Comparison of ENCODE assay signal across 8 cellular contexts in genomic region chrX:16882188-16882587, GRCh38.
DNase-seq lines count a peak whose midpoint lies in the region; ATAC-seq and TF ChIP-seq lines count a peak whose summit lies in the region.

No MANE protein-coding gene starts in this region.

- H3K27ac ChIP-seq in HEK293 (ENCODE audit: extremely low read depth, low read depth, low read length) (no peak overlapping the region), duodenal mucosa (ENCODE audit: low read depth, low read length) (no peak overlapping the region)

- H3K27me3 Mint-ChIP-seq in nephron (ENCODE audit: low read depth), result no peaks in the 10 kb centered on the region

- H3K9me3 ChIP-seq in HEK293 (ENCODE audit: control insufficient read depth, insufficient read depth, low read depth, low read length) (no peaks in the 10 kb centered on the region), duodenal mucosa (ENCODE audit: control insufficient read depth in 1 of 2, low read length in 2 of 2) (no peaks in the 10 kb centered on the region)

- TF ChIP-seq CTCF in HEK293 (tag by site-specific recombination; IDR thresholded peaks at IDR 0.05) (no peak), nephron (IDR thresholded peaks at IDR 0.05; ENCODE audit: unreplicated experiment in 3 of 3) (no peak)

- H3K9me3 Mint-ChIP-seq in nephron, result no peaks in the 10 kb centered on the region

- peak overlapping the region; percentile 87 to 91 (median 89) for H3K4me3 Mint-ChIP-seq in nephron

- no peaks in the 10 kb centered on the region for H3K27me3 ChIP-seq in duodenal mucosa (ENCODE audit: control insufficient read depth in 1 of 2, insufficient read depth in 2 of 2, low read length in 2 of 2)

- no peaks in the 10 kb centered on the region for H3K36me3 Mint-ChIP-seq in nephron (ENCODE audit: low read depth)

- H3K27ac Mint-ChIP-seq in nephron, result peak overlapping the region; percentile 89 to 99 (median 91)

- H3K4me3 ChIP-seq in HEK293 (ENCODE audit: low read depth, low read length) (no peak overlapping the region; the same call in 1 of the 2 replicates), duodenal mucosa (ENCODE audit: low read depth in 1 of 2, low read length in 2 of 2) (peak overlapping the region; percentile 43 to 50)

- peak; percentile 34 for DNase-seq in DMS53 treated with DMSO at 0.1 percent for 48 hours (lab: John Stamatoyannopoulos, UW; ENCODE audit: unreplicated experiment)
- DNase-seq in OCI-M1 (lab: John Stamatoyannopoulos, UW), result peak; percentile 16
- no peak for DNase-seq in iPS-NIHi7 (ENCODE audit: extremely low spot score)
- no peak for DNase-seq in SKM-1 (lab: John Stamatoyannopoulos, UW; ENCODE audit: unreplicated experiment)

- no peaks in the 10 kb centered on the region for H3K4me1 ChIP-seq in HEK293 (ENCODE audit: control insufficient read depth, insufficient read depth, low read length)
- no peaks in the 10 kb centered on the region for H3K4me1 ChIP-seq in duodenal mucosa (ENCODE audit: control insufficient read depth in 1 of 2, insufficient read depth in 2 of 2, low read length in 2 of 2)

- CTCF ChIA-PET in HEK293 (lab: Yijun Ruan, JAX), result interaction anchor here (0.6 to 9.6 kb wide), 29 partner anchors 8 to 1195 kb away, joined by 3 to 192 read pairs (median 7); partner anchors contain the start of gene REPS2

- POLR2A ChIA-PET in HEK293 (lab: Yijun Ruan, JAX), result interaction anchor here (1.3 kb wide), 1 partner anchor 9 kb away, joined by 7 read pairs; no protein-coding TSS in a partner anchor

- peak overlapping the region in 1 of 2 donors; percentile 24 for H3K9ac ChIP-seq in duodenal mucosa (ENCODE audit: low read depth in 1 of 2, low read length in 2 of 2)

- ATAC-seq in GM19397 (IDR thresholded peaks at IDR 0.05; ENCODE audit: unreplicated experiment), result no peak

- H3K36me3 ChIP-seq in HEK293 (ENCODE audit: control insufficient read depth in 2 of 2, insufficient read depth in 1 of 2, low read length in 2 of 2) (no peaks in the 10 kb centered on the region), duodenal mucosa (ENCODE audit: control insufficient read depth in 1 of 2, insufficient read depth in 2 of 2, low read length in 2 of 2) (no peaks in the 10 kb centered on the region)

- peaks cover 15% of the 10 kb centered on the region for H3K4me1 Mint-ChIP-seq in nephron

TF ChIP-seq in HEK293, 187 proteins besides CTCF, POLR2A, EP300 and RAD21:
- TF ChIP-seq, protein P1, sequence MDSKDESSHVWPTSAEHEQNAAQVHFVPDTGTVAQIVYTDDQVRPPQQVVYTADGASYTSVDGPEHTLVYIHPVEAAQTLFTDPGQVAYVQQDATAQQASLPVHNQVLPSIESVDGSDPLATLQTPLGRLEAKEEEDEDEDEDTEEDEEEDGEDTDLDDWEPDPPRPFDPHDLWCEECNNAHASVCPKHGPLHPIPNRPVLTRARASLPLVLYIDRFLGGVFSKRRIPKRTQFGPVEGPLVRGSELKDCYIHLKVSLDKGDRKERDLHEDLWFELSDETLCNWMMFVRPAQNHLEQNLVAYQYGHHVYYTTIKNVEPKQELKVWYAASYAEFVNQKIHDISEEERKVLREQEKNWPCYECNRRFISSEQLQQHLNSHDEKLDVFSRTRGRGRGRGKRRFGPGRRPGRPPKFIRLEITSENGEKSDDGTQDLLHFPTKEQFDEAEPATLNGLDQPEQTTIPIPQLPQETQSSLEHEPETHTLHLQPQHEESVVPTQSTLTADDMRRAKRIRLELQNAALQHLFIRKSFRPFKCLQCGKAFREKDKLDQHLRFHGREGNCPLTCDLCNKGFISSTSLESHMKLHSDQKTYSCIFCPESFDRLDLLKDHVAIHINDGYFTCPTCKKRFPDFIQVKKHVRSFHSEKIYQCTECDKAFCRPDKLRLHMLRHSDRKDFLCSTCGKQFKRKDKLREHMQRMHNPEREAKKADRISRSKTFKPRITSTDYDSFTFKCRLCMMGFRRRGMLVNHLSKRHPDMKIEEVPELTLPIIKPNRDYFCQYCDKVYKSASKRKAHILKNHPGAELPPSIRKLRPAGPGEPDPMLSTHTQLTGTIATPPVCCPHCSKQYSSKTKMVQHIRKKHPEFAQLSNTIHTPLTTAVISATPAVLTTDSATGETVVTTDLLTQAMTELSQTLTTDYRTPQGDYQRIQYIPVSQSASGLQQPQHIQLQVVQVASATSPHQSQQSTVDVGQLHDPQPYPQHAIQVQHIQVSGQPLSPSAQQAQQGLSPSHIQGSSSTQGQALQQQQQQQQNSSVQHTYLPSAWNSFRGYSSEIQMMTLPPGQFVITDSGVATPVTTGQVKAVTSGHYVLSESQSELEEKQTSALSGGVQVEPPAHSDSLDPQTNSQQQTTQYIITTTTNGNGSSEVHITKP (tag by site-specific recombination; IDR thresholded peaks at IDR 0.05), result peak; percentile 61
- TF ChIP-seq GLIS1 (tag by site-specific recombination; IDR thresholded peaks at IDR 0.05) (peak; percentile 43; the same call in 1 of the 2 replicates), PRDM1 (tag by site-specific recombination; IDR thresholded peaks at IDR 0.05) (no peak), ZNF335 (tag by site-specific recombination; conservative IDR thresholded peaks at IDR 0.05) (peak; percentile 44; the same call in 1 of the 2 replicates), ZNF600 (tag by site-specific recombination; IDR thresholded peaks at IDR 0.05) (peak; percentile 20; the same call in 1 of the 2 replicates), ZNF76 (tag by site-specific recombination; IDR thresholded peaks at IDR 0.05; ENCODE audit: borderline replicate concordance, low read depth) (no peak), ZNF544 (tag by site-specific recombination; IDR thresholded peaks at IDR 0.05) (no peak), GLIS2 (tag by site-specific recombination; IDR thresholded peaks at IDR 0.05) (0 out of 2 replicates have a peak, but pooled peaks have one; percentile 4), SCRT2 (tag by site-specific recombination; IDR thresholded peaks at IDR 0.05) (no peak), OSR2 (tag by site-specific recombination; IDR thresholded peaks at IDR 0.05) (peak; percentile 67; the same call in 1 of the 2 replicates)
- TF ChIP-seq, protein P2, sequence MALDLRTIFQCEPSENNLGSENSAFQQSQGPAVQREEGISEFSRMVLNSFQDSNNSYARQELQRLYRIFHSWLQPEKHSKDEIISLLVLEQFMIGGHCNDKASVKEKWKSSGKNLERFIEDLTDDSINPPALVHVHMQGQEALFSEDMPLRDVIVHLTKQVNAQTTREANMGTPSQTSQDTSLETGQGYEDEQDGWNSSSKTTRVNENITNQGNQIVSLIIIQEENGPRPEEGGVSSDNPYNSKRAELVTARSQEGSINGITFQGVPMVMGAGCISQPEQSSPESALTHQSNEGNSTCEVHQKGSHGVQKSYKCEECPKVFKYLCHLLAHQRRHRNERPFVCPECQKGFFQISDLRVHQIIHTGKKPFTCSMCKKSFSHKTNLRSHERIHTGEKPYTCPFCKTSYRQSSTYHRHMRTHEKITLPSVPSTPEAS (tag by site-specific recombination; IDR thresholded peaks at IDR 0.05), result no peak
TF ChIP-seq in HEK293: peak in this region for 6.

Comparison
In these comparisons a context has a peak if more than half of its experiments do, and no peak if none do; other contexts are left out.
1. DNase-seq: peak in DMS53 treated with DMSO at 0.1 percent for 48 hours (single experiment) and OCI-M1 (single experiment); none in iPS-NIHi7 (single experiment) and SKM-1 (single experiment).